In genomic region chr1:10387611-10388386, GRCh38 we compare ENCODE assay signal across 8 cellular contexts. TPM values are rescaled to one million over a fixed set of nuclear protein-coding genes. Genes with fewer than 3 reads are reported as not detected.
DNase-seq lines count a peak whose midpoint lies in the region; ATAC-seq, FAIRE-seq and TF ChIP-seq lines count a peak whose summit lies in the region.

No MANE protein-coding gene starts in this region.

- ATAC-seq in CD4-positive, CD25-positive, alpha-beta regulatory T cell (ENCODE audit: low read depth in 2 of 2), result no peak
- ATAC-seq in body of pancreas (peak; percentile 64), GM18520 (IDR thresholded peaks at IDR 0.05; ENCODE audit: unreplicated experiment) (no peak), GM19452 (IDR thresholded peaks at IDR 0.05; ENCODE audit: unreplicated experiment) (no peak)

- H3K9me3 ChIP-seq in CD4-positive, CD25-positive, alpha-beta regulatory T cell (ENCODE audit: control insufficient read depth in 2 of 2, low read length in 2 of 2), result no peaks in the 10 kb centered on the region
- H3K9me3 ChIP-seq in body of pancreas (no peaks in the 10 kb centered on the region), stomach smooth muscle (ENCODE audit: control insufficient read depth in 2 of 2, low read length in 2 of 2) (no peaks in the 10 kb centered on the region)

- H3K27ac ChIP-seq in CD4-positive, CD25-positive, alpha-beta regulatory T cell (ENCODE audit: insufficient read depth, low read length, poor library complexity, severe bottlenecking), result no peak overlapping the region
- H3K27ac ChIP-seq in body of pancreas, result peak overlapping the region in 2 of 4 donors; percentile 62 to 64
- H3K27ac ChIP-seq in stomach smooth muscle (ENCODE audit: low read length), result peak overlapping the region; percentile 67

- H3K36me3 Mint-ChIP-seq in CD4-positive, CD25-positive, alpha-beta regulatory T cell, result peaks cover 4% of the 10 kb centered on the region

- H3K4me3 ChIP-seq in CD4-positive, CD25-positive, alpha-beta regulatory T cell (ENCODE audit: low read depth, low read length), result no peak overlapping the region
- no peak overlapping the region for H3K4me3 ChIP-seq in body of pancreas
- H3K4me3 ChIP-seq in stomach smooth muscle (ENCODE audit: low read length in 2 of 2), result peak overlapping the region in 1 of 2 donors; percentile 8

- no peak overlapping the region for H3K27ac Mint-ChIP-seq in CD4-positive, CD25-positive, alpha-beta regulatory T cell

- H3K9ac ChIP-seq in stomach smooth muscle (ENCODE audit: low read length in 2 of 2), result peak overlapping the region in 1 of 2 donors; percentile 21

- no peaks in the 10 kb centered on the region for H3K36me3 ChIP-seq in CD4-positive, CD25-positive, alpha-beta regulatory T cell (ENCODE audit: control insufficient read depth, insufficient read depth, low read length)
- H3K36me3 ChIP-seq in body of pancreas (replicated peaks in 1 of 2; ENCODE audit: insufficient read depth in 1 of 2, low read depth in 2 of 2) (no peaks in the 10 kb centered on the region), stomach smooth muscle (ENCODE audit: control insufficient read depth in 2 of 2, insufficient read depth in 2 of 2, low read length in 2 of 2) (peaks cover 2 to 4% of the 10 kb centered on the region in 2 donors)

- 45 to 46% methylated on average over 4 of the region's 4 CpGs for WGBS in body of pancreas, 2 donors

- H3K9me3 Mint-ChIP-seq in CD4-positive, CD25-positive, alpha-beta regulatory T cell, result no peaks in the 10 kb centered on the region

- peaks cover 5% of the 10 kb centered on the region for H3K4me1 ChIP-seq in CD4-positive, CD25-positive, alpha-beta regulatory T cell (ENCODE audit: control insufficient read depth, insufficient read depth, low read length, poor library complexity, severe bottlenecking)
- H3K4me1 ChIP-seq in body of pancreas, result peaks cover 21% of the 10 kb centered on the region
- peaks cover 12% of the 10 kb centered on the region for H3K4me1 ChIP-seq in stomach smooth muscle (ENCODE audit: control insufficient read depth, insufficient read depth, low read length)

- intact Hi-C loops in body of pancreas (cut with DNase I), result no loop called here

- peak; percentile 90 for FAIRE-seq in islet of Langerhans (lab: Jason Lieb, UNC)

- no peak for TF ChIP-seq POLR2A in body of pancreas (IDR thresholded peaks at IDR 0.05)

- no peaks in the 10 kb centered on the region for H3K27me3 ChIP-seq in CD4-positive, CD25-positive, alpha-beta regulatory T cell (ENCODE audit: control insufficient read depth, insufficient read depth, low read length)
- H3K27me3 ChIP-seq in body of pancreas (no peaks in the 10 kb centered on the region), stomach smooth muscle (ENCODE audit: control insufficient read depth in 1 of 2, insufficient read depth in 2 of 2, low read length in 2 of 2) (no peaks in the 10 kb centered on the region)

- peak in 2 of 3 donors; percentile 14 to 57 for DNase-seq in CD4-positive, CD25-positive, alpha-beta regulatory T cell
- DNase-seq in Kasumi-1 (lab: John Stamatoyannopoulos, UW) (peak; percentile 93 to 95), body of pancreas (peak in 3 of 4 donors; percentile 13 to 24 (median 20)), occipital lobe (lab: John Stamatoyannopoulos, UW) (no peak)

- H3K27me3 Mint-ChIP-seq in CD4-positive, CD25-positive, alpha-beta regulatory T cell, result no peaks in the 10 kb centered on the region

- peak overlapping the region in 1 of 4 donors; percentile 43 for H3K4me3 Mint-ChIP-seq in CD4-positive, CD25-positive, alpha-beta regulatory T cell

- no peak for TF ChIP-seq CTCF in body of pancreas (IDR thresholded peaks at IDR 0.05)

- peaks cover 0 to 9% (median 3%) of the 10 kb centered on the region in 4 donors for H3K4me1 Mint-ChIP-seq in CD4-positive, CD25-positive, alpha-beta regulatory T cell

RNA-seq across cellular contexts. Expression of gene PGD, which starts 11.1 kb away (rescaled TPM):
- total RNA-seq in CD4-positive, CD25-positive, alpha-beta regulatory T cell, result 23.2 TPM
- polyA plus RNA-seq in CD4-positive, CD25-positive, alpha-beta regulatory T cell, result 10 to 100 TPM; 36.0 to 42.4 (median 40.6) TPM
- total RNA-seq in body of pancreas (10 to 100 TPM; 46.7 to 61.3 TPM), occipital lobe (94.1 TPM)

RNA-seq across cellular contexts. Expression of gene CENPS, which starts 42.4 kb away (rescaled TPM):
- 4.9 TPM for total RNA-seq in CD4-positive, CD25-positive, alpha-beta regulatory T cell
- polyA plus RNA-seq in CD4-positive, CD25-positive, alpha-beta regulatory T cell, result 1 to 10 TPM; 6.4 to 8.7 (median 7.5) TPM
- 10 to 100 TPM in 1 of 2 donors, 1 to 10 TPM in 1; 8.2 to 11.4 TPM for total RNA-seq in body of pancreas
- 6.6 TPM for total RNA-seq in occipital lobe
